14 cellular contexts compared by ENCODE assay signal in the genomic region with DNA sequence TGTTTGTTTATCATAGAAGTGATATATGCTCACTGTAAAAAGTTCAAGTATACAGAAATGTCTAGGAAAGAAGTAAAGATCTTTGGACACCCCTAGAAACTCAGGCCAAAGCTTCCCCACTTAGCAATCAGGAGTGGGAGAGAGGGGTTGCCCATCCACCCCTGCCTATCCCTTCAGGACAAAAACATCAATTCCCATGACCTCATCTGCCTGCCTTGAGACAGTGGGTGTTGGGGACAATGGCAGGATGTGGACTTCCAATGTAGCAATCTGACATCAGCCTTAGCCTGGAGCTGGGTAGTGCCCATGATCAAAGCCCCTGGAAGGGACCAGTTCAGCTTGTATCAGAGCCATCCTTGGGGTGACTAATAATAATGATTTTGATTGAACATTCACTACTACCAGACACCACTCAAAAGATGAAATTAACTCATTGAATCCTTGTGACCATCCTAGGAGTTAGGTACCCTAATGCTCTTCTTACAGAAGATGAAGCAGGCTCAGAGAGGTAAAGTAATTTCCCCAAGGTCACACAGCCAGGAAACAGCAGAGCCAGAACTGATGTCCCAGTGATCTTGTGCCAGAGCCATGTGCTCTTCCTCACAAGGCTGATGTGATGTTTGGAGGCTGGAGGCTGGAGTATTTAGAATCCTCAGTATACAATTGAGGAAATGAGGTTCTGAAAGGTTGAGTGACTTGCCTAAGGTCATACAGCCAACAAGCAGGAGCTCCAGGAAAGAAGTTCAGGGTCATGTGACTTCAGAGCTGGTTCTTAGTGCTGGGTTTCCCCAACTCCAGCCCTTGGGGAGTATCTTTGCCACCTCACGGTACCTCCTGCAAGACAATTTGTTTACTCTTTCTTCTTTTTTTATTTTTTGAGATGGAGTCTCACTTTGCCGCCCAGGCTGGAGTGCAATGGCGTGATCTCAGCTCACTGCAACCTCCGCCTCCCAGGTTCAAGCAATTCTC. TPM values are rescaled to one million over a fixed set of nuclear protein-coding genes. Genes with fewer than 3 reads are reported as not detected.
DNase-seq lines count a peak whose midpoint lies in the region; ATAC-seq and TF ChIP-seq lines count a peak whose summit lies in the region.
"Had no signal": no experiment of that assay in that cellular context is flagged by ENCODE, and none has a peak within 500 bp of the region (broad histone marks: within the 10 kb centered on the region; RNA-seq: fewer than 3 reads in every experiment).

No MANE protein-coding gene starts in this region.

- intact Hi-C loops in left ventricle myocardium inferior (cut with micrococcal nuclease), result no loop called here

- peaks cover 2% of the 10 kb centered on the region for H3K27me3 Mint-ChIP-seq in activated CD4-positive, alpha-beta memory T cell treated with anti-CD3 and anti-CD28 coated beads, Interleukin-2, amount 10 ng/mL, durations not matched to agents 7 days and 5 days

- CTCF ChIA-PET in activated CD4-positive, alpha-beta memory T cell treated with anti-CD3 and anti-CD28 coated beads, Interleukin-2, amount 10 ng/mL, durations not matched to agents 7 days and 5 days (lab: Charles Lee), result interaction anchor here (0.8 to 1.4 kb wide), 2 partner anchors 46 to 48 kb away, joined by 3 read pairs; no protein-coding TSS in a partner anchor

- no peak for ATAC-seq in HG03439 (IDR thresholded peaks at IDR 0.05; ENCODE audit: unreplicated experiment)

- H3K27ac ChIP-seq in VCaP (peak overlapping the region; percentile 75), left ventricle myocardium inferior (replicated peaks) (peak overlapping the region; percentile 85), skeletal muscle tissue (ENCODE audit: low read depth, low read length) (peak overlapping the region; percentile 83)
- H3K27ac ChIP-seq: foreskin keratinocyte, neutrophil had no signal

- TF ChIP-seq CTCF in VCaP (conservative IDR thresholded peaks at IDR 0.05), result no peak
- no peak for TF ChIP-seq CTCF in left ventricle myocardium inferior (IDR thresholded peaks at IDR 0.05; ENCODE audit: borderline replicate concordance)

- H3K9ac ChIP-seq in skeletal muscle tissue (ENCODE audit: low read depth in 1 of 3, low read length in 3 of 3), result no peak overlapping the region

- no peaks in the 10 kb centered on the region for H3K36me3 Mint-ChIP-seq in activated CD4-positive, alpha-beta memory T cell treated with anti-CD3 and anti-CD28 coated beads, Interleukin-2, amount 10 ng/mL, durations not matched to agents 7 days and 5 days (ENCODE audit: low read depth)

- H3K4me3 ChIP-seq in left ventricle myocardium inferior (no peak overlapping the region), skeletal muscle tissue (ENCODE audit: low read length in 3 of 3) (no peak overlapping the region)

- no peak overlapping the region for H3K27ac Mint-ChIP-seq in activated CD4-positive, alpha-beta memory T cell treated with anti-CD3 and anti-CD28 coated beads, Interleukin-2, amount 10 ng/mL, durations not matched to agents 7 days and 5 days

- DNase-seq in EH (ENCODE audit: low read depth) (peak; percentile 52), left ventricle myocardium inferior (no peak), hepatic stellate cell (ENCODE audit: low spot score) (no peak), AG08396 (ENCODE audit: low spot score) (no peak)
- no peak for DNase-seq in activated CD4-positive, alpha-beta memory T cell treated with anti-CD3 and anti-CD28 coated beads, Interleukin-2, amount 10 ng/mL, durations not matched to agents 7 days and 5 days
- DNase-seq: activated CD4-positive, alpha-beta T cell treated with anti-CD3 and anti-CD28 coated beads, Interleukin-2, amount 50 U/mL, for 48 hours; DMS79; foreskin keratinocyte; NCI-H2029 treated with DMSO at 0.1 percent for 48 hours had no signal

- H3K9me3 ChIP-seq in left ventricle myocardium inferior (replicated peaks) (no peaks in the 10 kb centered on the region), skeletal muscle tissue (ENCODE audit: control insufficient read depth in 3 of 3, low read length in 3 of 3) (no peaks in the 10 kb centered on the region)
- H3K9me3 ChIP-seq: neutrophil, SJCRH30 had no signal

- peaks cover under 1% of the 10 kb centered on the region for H3K9me3 Mint-ChIP-seq in activated CD4-positive, alpha-beta memory T cell treated with anti-CD3 and anti-CD28 coated beads, Interleukin-2, amount 10 ng/mL, durations not matched to agents 7 days and 5 days

- H3K27me3 ChIP-seq in left ventricle myocardium inferior (ENCODE audit: low read depth), result peaks cover 5% of the 10 kb centered on the region
- H3K27me3 ChIP-seq in skeletal muscle tissue (ENCODE audit: control insufficient read depth in 3 of 3, insufficient read depth in 3 of 3, low read length in 3 of 3), result no peaks in the 10 kb centered on the region
- H3K27me3 ChIP-seq: foreskin keratinocyte, neutrophil, SJCRH30 had no signal

- H3K36me3 ChIP-seq in left ventricle myocardium inferior (no peaks in the 10 kb centered on the region), skeletal muscle tissue (ENCODE audit: control insufficient read depth in 3 of 3, insufficient read depth in 3 of 3, low read length in 3 of 3) (peaks cover 0 to 2% (median 0%) of the 10 kb centered on the region in 3 donors)
- H3K36me3 ChIP-seq: neutrophil, SJCRH30 had no signal

- H3K4me1 Mint-ChIP-seq in activated CD4-positive, alpha-beta memory T cell treated with anti-CD3 and anti-CD28 coated beads, Interleukin-2, amount 10 ng/mL, durations not matched to agents 7 days and 5 days, result peaks cover 46% of the 10 kb centered on the region

- H3K4me1 ChIP-seq in left ventricle myocardium inferior (peaks cover 70% of the 10 kb centered on the region), skeletal muscle tissue (ENCODE audit: control insufficient read depth in 3 of 3, insufficient read depth in 3 of 3, low read length in 3 of 3) (peaks cover 35 to 51% (median 44%) of the 10 kb centered on the region in 3 donors)

- POLR2A ChIA-PET in activated CD4-positive, alpha-beta memory T cell treated with anti-CD3 and anti-CD28 coated beads, Interleukin-2, amount 10 ng/mL, durations not matched to agents 7 days and 5 days (lab: Charles Lee), result interaction anchor here (1.4 kb wide), 1 partner anchor 15 kb away, joined by 3 read pairs; no protein-coding TSS in a partner anchor

- H3K4me3 Mint-ChIP-seq in activated CD4-positive, alpha-beta memory T cell treated with anti-CD3 and anti-CD28 coated beads, Interleukin-2, amount 10 ng/mL, durations not matched to agents 7 days and 5 days, result no peak overlapping the region

RNA-seq across cellular contexts. Expression of a gene that starts 18.3 kb away (rescaled TPM):
- total RNA-seq in left ventricle myocardium inferior (12.3 TPM), skeletal muscle tissue (33.4 TPM)
- 10 to 100 TPM; 11.1 to 11.2 TPM for total RNA-seq in activated CD4-positive, alpha-beta memory T cell treated with anti-CD3 and anti-CD28 coated beads, Interleukin-2, amount 10 ng/mL, durations not matched to agents 7 days and 5 days

RNA-seq across cellular contexts. Expression of a gene that starts 35.9 kb away (rescaled TPM):
- total RNA-seq in left ventricle myocardium inferior (0.49 TPM), skeletal muscle tissue (2.6 TPM)
- total RNA-seq in activated CD4-positive, alpha-beta memory T cell treated with anti-CD3 and anti-CD28 coated beads, Interleukin-2, amount 10 ng/mL, durations not matched to agents 7 days and 5 days, result not detected
